In genomic region chr7:80095545-80095944, GRCh38 we compare ENCODE assay signal across 10 cellular contexts. TPM values are rescaled to one million over a fixed set of nuclear protein-coding genes. Genes with fewer than 3 reads are reported as not detected.
A peak's percentile ranks its signal among the peaks of the same experiment; 100 is the strongest.
DNase-seq lines count a peak whose midpoint lies in the region; ATAC-seq, FAIRE-seq and TF ChIP-seq lines count a peak whose summit lies in the region.
"Had no signal": no experiment of that assay in that cellular context is flagged by ENCODE, and none has a peak within 500 bp of the region (broad histone marks: within the 10 kb centered on the region; RNA-seq: fewer than 3 reads in every experiment).

No MANE protein-coding gene starts in this region.

- H2AFZ ChIP-seq in OCI-LY1 (ENCODE audit: low read length) (no peak overlapping the region), endothelial cell of umbilical vein (ENCODE audit: low read depth, low read length) (no peak overlapping the region)

- H3K27ac ChIP-seq in OCI-LY1 (ENCODE audit: low read depth, low read length, poor library complexity, severe bottlenecking), result no peak overlapping the region
- H3K27ac ChIP-seq in endothelial cell of umbilical vein (ENCODE audit: insufficient read depth, low read depth, low read length), result no peak overlapping the region
- no peak overlapping the region for H3K27ac ChIP-seq in psoas muscle
- H3K27ac ChIP-seq in SJCRH30, result no peak overlapping the region

- WGBS in psoas muscle, 3 donors, result 18 to 28% (median 22%) methylated on average over 1 of the region's 1 CpG

- no peaks in the 10 kb centered on the region for H3K27me3 Mint-ChIP-seq in stimulated activated memory B cell treated with anti-CD40 and anti-IgM and Interleukin-4, amounts not matched to agents 10 μg/mL and 1 μg/mL and 100 μg/mL, for 72 hours

- BruUV-seq in endothelial cell of umbilical vein (replicated peaks; lab: Mats Ljungman, UMichigan), result no TSS peak

- ATAC-seq in psoas muscle, result no peak
- ATAC-seq in GM18861 (IDR thresholded peaks at IDR 0.05; ENCODE audit: unreplicated experiment), result no peak
- ATAC-seq in stimulated activated memory B cell treated with anti-CD40 and anti-IgM and Interleukin-4, amounts not matched to agents 10 μg/mL and 1 μg/mL and 100 μg/mL, for 72 hours, result no peak

- TF ChIP-seq CTCF in GM12865 (IDR thresholded peaks at IDR 0.05; ENCODE audit: insufficient read depth, low read depth, low read length, missing control alignments) (peak; percentile 5), OCI-LY1 (IDR thresholded peaks at IDR 0.05; ENCODE audit: low read length) (peak; percentile 35; the same call in 1 of the 2 replicates), endothelial cell of umbilical vein (IDR thresholded peaks at IDR 0.05; ENCODE audit: extremely low read depth in 1 of 2, insufficient read depth in 1 of 2, low read depth in 1 of 2, low read length in 2 of 2) (peak; percentile 8 to 29), psoas muscle (IDR thresholded peaks at IDR 0.05) (peak; percentile 45)

- H3F3A ChIP-seq in OCI-LY1 (ENCODE audit: insufficient read depth, low read length), result no peaks in the 10 kb centered on the region

- no peak overlapping the region for H3K27ac Mint-ChIP-seq in stimulated activated memory B cell treated with anti-CD40 and anti-IgM and Interleukin-4, amounts not matched to agents 10 μg/mL and 1 μg/mL and 100 μg/mL, for 72 hours

- intact Hi-C loops in endothelial cell of umbilical vein (cut with micrococcal nuclease) (loop anchor here (1.0 kb wide), 2 partner anchors 297 to 358 kb away; no protein-coding TSS in a partner anchor), psoas muscle (cut with DNase I) (loop anchor here in 1 of 2 donors (10.0 kb wide), 1 partner anchor 299 kb away; no protein-coding TSS in a partner anchor)

- CTCF ChIA-PET in endothelial cell of umbilical vein (lab: Charles Lee), result interaction anchor here (0.7 to 6.4 kb wide), 15 partner anchors 11 to 568 kb away, joined by 3 to 61 read pairs (median 4); partner anchors contain the start of gene GNAI1

- dilution Hi-C loops in endothelial cell of umbilical vein (cut with MboI; ENCODE audit: extremely low pct_ligation_motif_present, low sequenced_read_pairs), result no loop called here

- no peak for TF ChIP-seq POLR2A in endothelial cell of umbilical vein (IDR thresholded peaks at IDR 0.05; ENCODE audit: low read depth, low read length)

- H3K4me2 ChIP-seq in OCI-LY1 (ENCODE audit: low read length), result no peak overlapping the region
- no peak overlapping the region for H3K4me2 ChIP-seq in endothelial cell of umbilical vein (ENCODE audit: insufficient read depth, low read length)

- no peaks in the 10 kb centered on the region for H3K36me3 Mint-ChIP-seq in stimulated activated memory B cell treated with anti-CD40 and anti-IgM and Interleukin-4, amounts not matched to agents 10 μg/mL and 1 μg/mL and 100 μg/mL, for 72 hours

- H3K9ac ChIP-seq in OCI-LY1 (ENCODE audit: low read length), result no peak overlapping the region
- H3K9ac ChIP-seq in endothelial cell of umbilical vein (replicated peaks; ENCODE audit: extremely low read depth, insufficient read depth, low read length), result no peak overlapping the region

- H3K9me3 ChIP-seq in OCI-LY1 (ENCODE audit: low read length) (no peaks in the 10 kb centered on the region), endothelial cell of umbilical vein (replicated peaks; ENCODE audit: control insufficient read depth, insufficient read depth, low read length) (no peaks in the 10 kb centered on the region), psoas muscle (no peaks in the 10 kb centered on the region), SJCRH30 (replicated peaks) (no peaks in the 10 kb centered on the region)

- no peaks in the 10 kb centered on the region for H4K20me1 ChIP-seq in OCI-LY1 (ENCODE audit: insufficient read depth, low read length)
- no peaks in the 10 kb centered on the region for H4K20me1 ChIP-seq in endothelial cell of umbilical vein (replicated peaks; ENCODE audit: control insufficient read depth, extremely low read depth, insufficient read depth, low read length)

- H3K36me3 ChIP-seq in OCI-LY1 (ENCODE audit: insufficient read depth, low read length) (no peaks in the 10 kb centered on the region), endothelial cell of umbilical vein (ENCODE audit: control insufficient read depth in 2 of 2, extremely low read depth in 1 of 2, insufficient read depth in 2 of 2, low read length in 2 of 2) (no peaks in the 10 kb centered on the region), psoas muscle (ENCODE audit: insufficient read depth in 1 of 2, low read depth in 1 of 2) (no peaks in the 10 kb centered on the region), SJCRH30 (no peaks in the 10 kb centered on the region)

- H3K9me2 ChIP-seq in OCI-LY1 (ENCODE audit: low read depth, low read length), result no peaks in the 10 kb centered on the region

- H3K79me2 ChIP-seq in OCI-LY1 (ENCODE audit: insufficient read depth, low read length) (no peaks in the 10 kb centered on the region), endothelial cell of umbilical vein (ENCODE audit: control insufficient read depth, insufficient read depth, low read length) (no peaks in the 10 kb centered on the region)

- DNase-seq in GM12865 (ENCODE audit: low read depth) (no peak), endothelial cell of umbilical vein (ENCODE audit: low read depth, low spot score) (peak; percentile 37), psoas muscle (no peak), SJCRH30 (no peak)
- no peak for DNase-seq in activated CD4-positive, alpha-beta T cell treated with anti-CD3 and anti-CD28 coated beads, Interleukin-2, amount 50 U/mL, for 48 hours
- DNase-seq: effector CD4-positive, alpha-beta T cell; stimulated activated CD4-positive, alpha-beta T cell treated with anti-CD3 and anti-CD28 coated beads, Interleukin-15, amount 100 ng/mL, for 24 hours had no signal

- no peak overlapping the region for H3K4me3 Mint-ChIP-seq in stimulated activated memory B cell treated with anti-CD40 and anti-IgM and Interleukin-4, amounts not matched to agents 10 μg/mL and 1 μg/mL and 100 μg/mL, for 72 hours

- no peaks in the 10 kb centered on the region for H3K9me3 Mint-ChIP-seq in stimulated activated memory B cell treated with anti-CD40 and anti-IgM and Interleukin-4, amounts not matched to agents 10 μg/mL and 1 μg/mL and 100 μg/mL, for 72 hours

- POLR2A ChIA-PET in endothelial cell of umbilical vein (lab: Charles Lee), result no interaction called here

- H3K4me1 Mint-ChIP-seq in stimulated activated memory B cell treated with anti-CD40 and anti-IgM and Interleukin-4, amounts not matched to agents 10 μg/mL and 1 μg/mL and 100 μg/mL, for 72 hours, result no peaks in the 10 kb centered on the region

- no peak overlapping the region for H3K4me3 ChIP-seq in GM12865 (ENCODE audit: low read depth, low read length)
- H3K4me3 ChIP-seq in OCI-LY1 (ENCODE audit: low read depth, low read length, poor library complexity, severe bottlenecking), result no peak overlapping the region
- H3K4me3 ChIP-seq in endothelial cell of umbilical vein (replicated peaks in 1 of 3; ENCODE audit: insufficient read depth in 1 of 3, low read depth in 1 of 3, low read length in 3 of 3), result no peak overlapping the region
- no peak overlapping the region for H3K4me3 ChIP-seq in psoas muscle
- no peak overlapping the region for H3K4me3 ChIP-seq in SJCRH30

- H3K9me1 ChIP-seq in endothelial cell of umbilical vein (replicated peaks; ENCODE audit: control insufficient read depth, extremely low read depth, insufficient read depth, low read length), result no peaks in the 10 kb centered on the region

- no peaks in the 10 kb centered on the region for H3K27me3 ChIP-seq in OCI-LY1 (ENCODE audit: insufficient read depth, low read length)
- H3K27me3 ChIP-seq in endothelial cell of umbilical vein (ENCODE audit: control insufficient read depth in 2 of 2, insufficient read depth in 2 of 2, low read length in 2 of 2), result no peaks in the 10 kb centered on the region
- no peaks in the 10 kb centered on the region for H3K27me3 ChIP-seq in psoas muscle (ENCODE audit: insufficient read depth in 3 of 3, low read length in 2 of 3)
- no peaks in the 10 kb centered on the region for H3K27me3 ChIP-seq in SJCRH30

- no peaks in the 10 kb centered on the region for H3K4me1 ChIP-seq in OCI-LY1 (ENCODE audit: insufficient read depth, low read length, severe bottlenecking)
- no peaks in the 10 kb centered on the region for H3K4me1 ChIP-seq in endothelial cell of umbilical vein (ENCODE audit: control insufficient read depth, extremely low read depth, insufficient read depth, low read length)
- no peaks in the 10 kb centered on the region for H3K4me1 ChIP-seq in psoas muscle
- no peaks in the 10 kb centered on the region for H3K4me1 ChIP-seq in SJCRH30

- FAIRE-seq in endothelial cell of umbilical vein (lab: Jason Lieb, UNC), result no peak

TF ChIP-seq in endothelial cell of umbilical vein, 7 proteins besides CTCF, POLR2A, EP300 and RAD21:
- TF ChIP-seq FOS (IDR thresholded peaks at IDR 0.05; ENCODE audit: borderline replicate concordance, insufficient read depth, low read length) (no peak), GATA2 (IDR thresholded peaks at IDR 0.05; ENCODE audit: insufficient read depth, insufficient read length, low read depth, low read length) (no peak), JUN (IDR thresholded peaks at IDR 0.05; ENCODE audit: borderline replicate concordance, insufficient read depth, insufficient read length, low read depth) (no peak), MYC (IDR thresholded peaks at IDR 0.05; ENCODE audit: low read depth, low read length) (no peak), EZH2 (IDR thresholded peaks at IDR 0.05; ENCODE audit: borderline replicate concordance, low read depth, low read length, severe bottlenecking) (no peak), POLR2AphosphoS5 (IDR thresholded peaks at IDR 0.05; ENCODE audit: insufficient read depth, low read depth, low read length) (no peak)
- TF ChIP-seq, protein P1, sequence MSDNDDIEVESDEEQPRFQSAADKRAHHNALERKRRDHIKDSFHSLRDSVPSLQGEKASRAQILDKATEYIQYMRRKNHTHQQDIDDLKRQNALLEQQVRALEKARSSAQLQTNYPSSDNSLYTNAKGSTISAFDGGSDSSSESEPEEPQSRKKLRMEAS (IDR thresholded peaks at IDR 0.05; ENCODE audit: insufficient read depth, insufficient read length), result no peak

RNA-seq across cellular contexts. Expression of gene GNAI1, which starts 39.1 kb away (rescaled TPM):
- total RNA-seq in endothelial cell of umbilical vein (15.0 and 19.7 TPM in 2 replicates), psoas muscle (10 to 100 TPM in 2 of 4 donors, 1 to 10 TPM in 2; 5.1 to 13.7 (median 8.9) TPM)
- polyA plus RNA-seq in endothelial cell of umbilical vein (6.1 and 7.5 TPM in 2 replicates), psoas muscle (1 to 10 TPM; 3.8 to 8.0 (median 5.3) TPM)
- polyA plus RNA-seq in endothelial cell of umbilical vein (2011; cell fraction: cytosol; rRNA removed), result 9.3 and 10.0 TPM in 2 replicates
- polyA plus RNA-seq in endothelial cell of umbilical vein (2011; cell fraction: nucleus; rRNA removed), result 6.7 and 11.3 TPM in 2 replicates
- polyA plus RNA-seq in endothelial cell of umbilical vein (2012), result 25.7 and 30.0 TPM in 2 replicates
- polyA minus RNA-seq in endothelial cell of umbilical vein, result 13.0 and 15.7 TPM in 2 replicates
- polyA minus RNA-seq in endothelial cell of umbilical vein (2011; cell fraction: cytosol; rRNA and poly(A)+ RNA removed), result 18.3 TPM
- 17.9 and 21.5 TPM in 2 replicates for polyA minus RNA-seq in endothelial cell of umbilical vein (2011; cell fraction: nucleus; rRNA and poly(A)+ RNA removed)
- 39.4 and 44.0 TPM in 2 replicates for total RNA-seq in SJCRH30 (2014; rRNA removed; shearing (Covaris generic))
